ENCODE assay signal across 8 cellular contexts in the genomic region with DNA sequence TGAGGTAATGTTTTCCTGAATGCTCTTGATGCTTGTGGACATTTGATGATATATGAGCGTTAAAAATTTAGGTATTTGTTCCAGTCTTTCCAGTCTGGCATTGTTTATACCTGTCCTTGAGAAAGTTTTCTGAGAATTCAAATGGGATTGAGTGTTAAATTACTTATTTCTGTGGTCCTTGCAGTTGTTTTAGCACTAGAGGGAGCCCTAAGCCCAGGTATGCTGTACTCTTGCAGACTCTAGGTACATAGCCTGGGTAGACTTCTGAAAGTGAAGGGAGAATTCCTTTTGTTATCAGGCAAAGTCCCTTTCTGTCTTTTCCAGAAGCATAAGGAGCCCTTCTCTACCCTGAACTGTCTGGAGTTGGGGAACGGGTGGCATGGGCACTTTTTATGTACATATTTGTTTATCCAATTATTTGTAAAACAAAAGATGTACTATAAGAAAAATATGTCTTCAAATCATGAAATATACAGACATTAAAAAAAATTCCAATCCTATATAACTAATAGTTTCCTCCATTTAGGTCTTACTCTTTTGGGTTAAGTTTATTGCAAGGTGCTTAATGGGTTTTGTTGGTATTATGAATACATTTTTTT.
DNase-seq lines count a peak whose midpoint lies in the region; ATAC-seq, FAIRE-seq and TF ChIP-seq lines count a peak whose summit lies in the region.

No MANE protein-coding gene starts in this region.

- no peaks in the 10 kb centered on the region for H3K4me1 ChIP-seq in thoracic aorta (ENCODE audit: control insufficient read depth in 1 of 2, low read depth in 2 of 2)

- no peak overlapping the region for H3K4me3 ChIP-seq in thoracic aorta

- H3K27me3 ChIP-seq in thoracic aorta (replicated peaks; ENCODE audit: insufficient read depth): no peaks in the 10 kb centered on the region

- FAIRE-seq in GM18507 (lab: Jason Lieb, UNC): peak; percentile 80

- H3K36me3 ChIP-seq in thoracic aorta: no peaks in the 10 kb centered on the region

- DNase-seq in CMK (ENCODE audit: low read depth) (peak; percentile 5), GM18507 (ENCODE audit: extremely low spot score, insufficient read length, low read depth) (no peak), NCI-H2029 (lab: John Stamatoyannopoulos, UW) (peak; percentile 8), iPS DF 19.7 (ENCODE audit: low read depth, low spot score) (peak; percentile 54), thoracic aorta (ENCODE audit: low spot score) (no peak)
- peak; percentile 4 to 7 for DNase-seq in activated CD4-positive, alpha-beta T cell treated with anti-CD3 and anti-CD28 coated beads, Interleukin-2, amount 50 U/mL, for 48 hours
- no peak for DNase-seq in activated T-cell treated with anti-CD3 and anti-CD28 coated beads, Interleukin-2, amount 50 U/mL, for 48 hours

- peak; percentile 50 for TF ChIP-seq CTCF in thoracic aorta (IDR thresholded peaks at IDR 0.05)

- ATAC-seq in HG02970 (IDR thresholded peaks at IDR 0.05; ENCODE audit: low FRiP score, unreplicated experiment) (peak; percentile 77), thoracic aorta (ENCODE audit: insufficient number of reproducible peaks, low FRiP score, low read depth) (no peak)

- no peak overlapping the region for H3K27ac ChIP-seq in thoracic aorta

- no peaks in the 10 kb centered on the region for H3K9me3 ChIP-seq in thoracic aorta

Comparison
In these comparisons a context has a peak if more than half of its experiments do, and no peak if none do; other contexts are left out.
1. DNase-seq: peak in CMK (single experiment), NCI-H2029 (single experiment), activated CD4-positive, alpha-beta T cell treated with anti-CD3 and anti-CD28 coated beads, Interleukin-2, amount 50 U/mL, for 48 hours (2 of 2) and iPS DF 19.7 (single experiment); none in GM18507 (single experiment), thoracic aorta (single experiment) and activated T-cell treated with anti-CD3 and anti-CD28 coated beads, Interleukin-2, amount 50 U/mL, for 48 hours (0 of 2).